In the genomic region with DNA sequence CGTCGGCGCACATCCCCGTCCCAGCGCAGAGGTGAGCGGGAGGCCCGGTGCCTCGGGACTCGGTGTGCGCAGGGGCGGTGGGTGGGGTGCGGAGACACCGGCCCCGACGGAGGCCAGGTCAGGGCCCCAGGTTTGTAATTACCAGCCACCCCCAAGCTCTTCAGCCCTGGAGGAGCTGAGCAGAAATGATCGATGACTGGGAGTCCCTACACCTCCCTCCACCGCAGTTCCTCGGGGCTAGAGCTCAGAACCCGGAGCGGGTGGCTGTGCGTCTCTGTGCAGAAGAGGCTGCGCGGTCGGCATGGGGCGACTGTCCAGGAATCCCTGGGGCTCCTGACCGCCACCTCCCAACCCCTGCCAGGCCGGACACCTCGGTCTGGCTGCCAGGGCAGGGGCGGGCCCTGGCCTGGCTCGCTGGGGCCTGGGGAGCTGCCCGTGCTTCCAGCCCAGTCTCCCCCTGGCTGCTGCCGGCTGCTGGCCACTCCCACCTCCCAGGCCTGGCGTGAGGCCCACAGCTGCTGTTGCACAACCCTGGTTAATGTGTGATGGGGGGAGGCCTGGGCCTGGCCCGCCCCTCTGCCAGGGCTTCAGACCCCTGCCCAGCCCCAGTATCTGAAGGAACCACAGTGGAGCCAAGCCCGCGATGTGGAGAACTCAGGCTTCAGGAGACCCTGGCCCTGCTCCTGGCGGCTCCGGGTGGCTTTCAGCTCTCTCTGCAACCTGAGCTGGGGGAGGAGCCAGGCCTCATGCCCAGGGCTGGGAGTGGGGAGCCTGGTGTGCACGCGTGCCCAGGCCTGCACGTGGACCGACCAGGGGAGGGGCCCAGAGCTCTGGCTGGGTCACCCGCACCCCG, we compare ENCODE assay signal across 1 cellular context.
A peak's percentile ranks its signal among the peaks of the same experiment; 100 is the strongest.
TF ChIP-seq lines count a peak whose summit lies in the region.

No MANE protein-coding gene starts in this region.

TF ChIP-seq in HepG2, 621 proteins besides CTCF, POLR2A, EP300 and RAD21 (continued from another document and continues in another):
- TF ChIP-seq, protein P1, sequence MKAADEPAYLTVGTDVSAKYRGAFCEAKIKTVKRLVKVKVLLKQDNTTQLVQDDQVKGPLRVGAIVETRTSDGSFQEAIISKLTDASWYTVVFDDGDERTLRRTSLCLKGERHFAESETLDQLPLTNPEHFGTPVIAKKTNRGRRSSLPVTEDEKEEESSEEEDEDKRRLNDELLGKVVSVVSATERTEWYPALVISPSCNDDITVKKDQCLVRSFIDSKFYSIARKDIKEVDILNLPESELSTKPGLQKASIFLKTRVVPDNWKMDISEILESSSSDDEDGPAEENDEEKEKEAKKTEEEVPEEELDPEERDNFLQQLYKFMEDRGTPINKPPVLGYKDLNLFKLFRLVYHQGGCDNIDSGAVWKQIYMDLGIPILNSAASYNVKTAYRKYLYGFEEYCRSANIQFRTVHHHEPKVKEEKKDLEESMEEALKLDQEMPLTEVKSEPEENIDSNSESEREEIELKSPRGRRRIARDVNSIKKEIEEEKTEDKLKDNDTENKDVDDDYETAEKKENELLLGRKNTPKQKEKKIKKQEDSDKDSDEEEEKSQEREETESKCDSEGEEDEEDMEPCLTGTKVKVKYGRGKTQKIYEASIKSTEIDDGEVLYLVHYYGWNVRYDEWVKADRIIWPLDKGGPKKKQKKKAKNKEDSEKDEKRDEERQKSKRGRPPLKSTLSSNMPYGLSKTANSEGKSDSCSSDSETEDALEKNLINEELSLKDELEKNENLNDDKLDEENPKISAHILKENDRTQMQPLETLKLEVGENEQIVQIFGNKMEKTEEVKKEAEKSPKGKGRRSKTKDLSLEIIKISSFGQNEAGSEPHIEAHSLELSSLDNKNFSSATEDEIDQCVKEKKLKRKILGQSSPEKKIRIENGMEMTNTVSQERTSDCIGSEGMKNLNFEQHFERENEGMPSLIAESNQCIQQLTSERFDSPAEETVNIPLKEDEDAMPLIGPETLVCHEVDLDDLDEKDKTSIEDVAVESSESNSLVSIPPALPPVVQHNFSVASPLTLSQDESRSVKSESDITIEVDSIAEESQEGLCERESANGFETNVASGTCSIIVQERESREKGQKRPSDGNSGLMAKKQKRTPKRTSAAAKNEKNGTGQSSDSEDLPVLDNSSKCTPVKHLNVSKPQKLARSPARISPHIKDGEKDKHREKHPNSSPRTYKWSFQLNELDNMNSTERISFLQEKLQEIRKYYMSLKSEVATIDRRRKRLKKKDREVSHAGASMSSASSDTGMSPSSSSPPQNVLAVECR (CRISPR knock-in tag; IDR thresholded peaks at IDR 0.05; ENCODE audit: borderline replicate concordance) = peak; percentile 98; the same call in 1 of the 2 replicates
- TF ChIP-seq RBM22 (optimal IDR thresholded peaks at IDR 0.05; ENCODE audit: low read length) (peak; percentile 54), ZNF460 (CRISPR knock-in tag; IDR thresholded peaks at IDR 0.05; ENCODE audit: borderline replicate concordance) (no peak; the same call in 1 of the 2 replicates), NR2F1 (CRISPR knock-in tag; IDR thresholded peaks at IDR 0.05) (0 out of 4 replicates have a peak, but pooled peaks of 1 of the 2 experiments have one; percentile 18), ZNF740 (CRISPR knock-in tag; IDR thresholded peaks at IDR 0.05) (peak; percentile 94), KDM5B (CRISPR knock-in tag; IDR thresholded peaks at IDR 0.05; ENCODE audit: borderline replicate concordance) (peak; percentile 92), HNRNPUL1 (IDR thresholded peaks at IDR 0.05; ENCODE audit: low read depth, low read length) (peak; percentile 100), SKI (IDR thresholded peaks at IDR 0.05; ENCODE audit: partially characterized antibody) (peak; percentile 93), ZNF275 (CRISPR knock-in tag; IDR thresholded peaks at IDR 0.05; ENCODE audit: borderline replicate concordance) (peak; percentile 99), NR1H2 (CRISPR knock-in tag; IDR thresholded peaks at IDR 0.05; ENCODE audit: borderline replicate concordance, low read depth) (no peak), ZNF382 (CRISPR knock-in tag; IDR thresholded peaks at IDR 0.05; ENCODE audit: borderline replicate concordance) (no peak), ZNF12 (CRISPR knock-in tag; IDR thresholded peaks at IDR 0.05) (peak; percentile 52; the same call in 1 of the 2 replicates), PRDM10 (CRISPR knock-in tag; IDR thresholded peaks at IDR 0.05; ENCODE audit: low read depth) (peak; percentile 90; the same call in 1 of the 2 replicates), AKNA (CRISPR knock-in tag; IDR thresholded peaks at IDR 0.05; ENCODE audit: borderline replicate concordance) (peak; percentile 41; the same call in 1 of the 2 replicates), ONECUT2 (CRISPR knock-in tag; IDR thresholded peaks at IDR 0.05) (no peak)
- TF ChIP-seq, protein P2, sequence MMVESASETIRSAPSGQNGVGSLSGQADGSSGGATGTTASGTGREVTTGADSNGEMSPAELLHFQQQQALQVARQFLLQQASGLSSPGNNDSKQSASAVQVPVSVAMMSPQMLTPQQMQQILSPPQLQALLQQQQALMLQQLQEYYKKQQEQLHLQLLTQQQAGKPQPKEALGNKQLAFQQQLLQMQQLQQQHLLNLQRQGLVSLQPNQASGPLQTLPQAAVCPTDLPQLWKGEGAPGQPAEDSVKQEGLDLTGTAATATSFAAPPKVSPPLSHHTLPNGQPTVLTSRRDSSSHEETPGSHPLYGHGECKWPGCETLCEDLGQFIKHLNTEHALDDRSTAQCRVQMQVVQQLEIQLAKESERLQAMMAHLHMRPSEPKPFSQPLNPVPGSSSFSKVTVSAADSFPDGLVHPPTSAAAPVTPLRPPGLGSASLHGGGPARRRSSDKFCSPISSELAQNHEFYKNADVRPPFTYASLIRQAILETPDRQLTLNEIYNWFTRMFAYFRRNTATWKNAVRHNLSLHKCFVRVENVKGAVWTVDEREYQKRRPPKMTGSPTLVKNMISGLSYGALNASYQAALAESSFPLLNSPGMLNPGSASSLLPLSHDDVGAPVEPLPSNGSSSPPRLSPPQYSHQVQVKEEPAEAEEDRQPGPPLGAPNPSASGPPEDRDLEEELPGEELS (CRISPR knock-in tag; IDR thresholded peaks at IDR 0.05) = peak; percentile 93
- TF ChIP-seq, protein P3, sequence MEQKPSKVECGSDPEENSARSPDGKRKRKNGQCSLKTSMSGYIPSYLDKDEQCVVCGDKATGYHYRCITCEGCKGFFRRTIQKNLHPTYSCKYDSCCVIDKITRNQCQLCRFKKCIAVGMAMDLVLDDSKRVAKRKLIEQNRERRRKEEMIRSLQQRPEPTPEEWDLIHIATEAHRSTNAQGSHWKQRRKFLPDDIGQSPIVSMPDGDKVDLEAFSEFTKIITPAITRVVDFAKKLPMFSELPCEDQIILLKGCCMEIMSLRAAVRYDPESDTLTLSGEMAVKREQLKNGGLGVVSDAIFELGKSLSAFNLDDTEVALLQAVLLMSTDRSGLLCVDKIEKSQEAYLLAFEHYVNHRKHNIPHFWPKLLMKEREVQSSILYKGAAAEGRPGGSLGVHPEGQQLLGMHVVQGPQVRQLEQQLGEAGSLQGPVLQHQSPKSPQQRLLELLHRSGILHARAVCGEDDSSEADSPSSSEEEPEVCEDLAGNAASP (CRISPR knock-in tag; IDR thresholded peaks at IDR 0.05; ENCODE audit: borderline replicate concordance) = peak; percentile 92
- TF ChIP-seq, protein P4, sequence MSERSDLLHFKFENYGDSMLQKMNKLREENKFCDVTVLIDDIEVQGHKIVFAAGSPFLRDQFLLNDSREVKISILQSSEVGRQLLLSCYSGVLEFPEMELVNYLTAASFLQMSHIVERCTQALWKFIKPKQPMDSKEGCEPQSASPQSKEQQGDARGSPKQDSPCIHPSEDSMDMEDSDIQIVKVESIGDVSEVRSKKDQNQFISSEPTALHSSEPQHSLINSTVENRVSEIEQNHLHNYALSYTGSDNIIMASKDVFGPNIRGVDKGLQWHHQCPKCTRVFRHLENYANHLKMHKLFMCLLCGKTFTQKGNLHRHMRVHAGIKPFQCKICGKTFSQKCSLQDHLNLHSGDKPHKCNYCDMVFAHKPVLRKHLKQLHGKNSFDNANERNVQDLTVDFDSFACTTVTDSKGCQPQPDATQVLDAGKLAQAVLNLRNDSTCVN (CRISPR knock-in tag; IDR thresholded peaks at IDR 0.05; ENCODE audit: borderline replicate concordance) = peak; percentile 77; the same call in 1 of the 2 replicates
- TF ChIP-seq, protein P5, sequence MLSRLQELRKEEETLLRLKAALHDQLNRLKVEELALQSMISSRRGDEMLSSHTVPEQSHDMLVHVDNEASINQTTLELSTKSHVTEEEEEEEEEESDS (CRISPR knock-in tag; IDR thresholded peaks at IDR 0.05; ENCODE audit: borderline replicate concordance) = peak; percentile 56; the same call in 1 of the 2 replicates
- TF ChIP-seq, protein P6, sequence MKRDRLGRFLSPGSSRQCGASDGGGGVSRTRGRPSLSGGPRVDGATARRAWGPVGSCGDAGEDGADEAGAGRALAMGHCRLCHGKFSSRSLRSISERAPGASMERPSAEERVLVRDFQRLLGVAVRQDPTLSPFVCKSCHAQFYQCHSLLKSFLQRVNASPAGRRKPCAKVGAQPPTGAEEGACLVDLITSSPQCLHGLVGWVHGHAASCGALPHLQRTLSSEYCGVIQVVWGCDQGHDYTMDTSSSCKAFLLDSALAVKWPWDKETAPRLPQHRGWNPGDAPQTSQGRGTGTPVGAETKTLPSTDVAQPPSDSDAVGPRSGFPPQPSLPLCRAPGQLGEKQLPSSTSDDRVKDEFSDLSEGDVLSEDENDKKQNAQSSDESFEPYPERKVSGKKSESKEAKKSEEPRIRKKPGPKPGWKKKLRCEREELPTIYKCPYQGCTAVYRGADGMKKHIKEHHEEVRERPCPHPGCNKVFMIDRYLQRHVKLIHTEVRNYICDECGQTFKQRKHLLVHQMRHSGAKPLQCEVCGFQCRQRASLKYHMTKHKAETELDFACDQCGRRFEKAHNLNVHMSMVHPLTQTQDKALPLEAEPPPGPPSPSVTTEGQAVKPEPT (CRISPR knock-in tag; IDR thresholded peaks at IDR 0.05; ENCODE audit: low read depth) = 0 out of 2 replicates have a peak, but pooled peaks have one; percentile 31
